In genomic region chr2:10446631-10447030, GRCh38 we compare ENCODE assay signal across 9 cellular contexts. TPM values are rescaled to one million over a fixed set of nuclear protein-coding genes. Genes with fewer than 3 reads are reported as not detected.
DNase-seq lines count a peak whose midpoint lies in the region; ATAC-seq and TF ChIP-seq lines count a peak whose summit lies in the region.
"Had no signal": no experiment of that assay in that cellular context is flagged by ENCODE, and none has a peak within 500 bp of the region (broad histone marks: within the 10 kb centered on the region; RNA-seq: fewer than 3 reads in every experiment).

No MANE protein-coding gene starts in this region.

- H3K36me3 ChIP-seq in A673 (ENCODE audit: insufficient read depth, low read length, poor library complexity, severe bottlenecking) (peaks cover 39% of the 10 kb centered on the region), HCT116 (ENCODE audit: control insufficient read depth in 1 of 2, insufficient read depth in 2 of 2, low read length in 2 of 2) (peaks cover 25 to 38% of the 10 kb centered on the region in 2 experiments)

- ATAC-seq in HCT116 (no peak), memory B cell (ENCODE audit: low read depth) (no peak)

- H3K9me3 ChIP-seq in A673 (ENCODE audit: low read depth, low read length, poor library complexity, severe bottlenecking) (no peaks in the 10 kb centered on the region), HCT116 (ENCODE audit: control insufficient read depth in 1 of 2, insufficient read depth in 1 of 2, low read depth in 1 of 2, low read length in 2 of 2) (no peaks in the 10 kb centered on the region)

- H3K4me1 Mint-ChIP-seq in activated naive CD8-positive, alpha-beta T cell treated with anti-CD3 and anti-CD28 coated beads for 36 hours, result peaks cover 61% of the 10 kb centered on the region
- peaks cover 19% of the 10 kb centered on the region for H3K4me1 Mint-ChIP-seq in memory B cell

- RAD21 ChIA-PET in HCT116 (lab: Charles Lee; ENCODE audit: low non-redundant PET in 1 of 2, low total read pairs in 2 of 2, uncharacterized antibody in 2 of 2, unreplicated experiment in 2 of 2), result no interaction called here

- no peak overlapping the region for H2AFZ ChIP-seq in HCT116 (ENCODE audit: low read depth, low read length, poor library complexity, severe bottlenecking)

- CTCF ChIA-PET in A673 (lab: Charles Lee), result interaction anchor here (0.9 to 2.8 kb wide), 2 partner anchors 12 to 16 kb away, joined by 3 to 10 read pairs; no protein-coding TSS in a partner anchor
- CTCF ChIA-PET in HCT116 (lab: Charles Lee), result interaction anchor here (1.7 to 2.5 kb wide), 3 partner anchors 12 to 38 kb away, joined by 4 to 12 read pairs (median 9); no protein-coding TSS in a partner anchor

- H3K79me2 ChIP-seq in HCT116 (ENCODE audit: insufficient read depth, low read length), result peaks cover 62% of the 10 kb centered on the region

- DNase-seq in A673 (ENCODE audit: low spot score) (no peak), HCT116 (ENCODE audit: low read depth, low spot score) (no peak), memory B cell (ENCODE audit: low spot score in 2 of 2) (no peak), GM10266 (ENCODE audit: extremely low spot score) (no peak), NCI-H226 (no peak), NCI-H82 (lab: John Stamatoyannopoulos, UW) (no peak), ecto neural progenitor cell (ENCODE audit: low spot score) (no peak)
- DNase-seq in activated naive CD8-positive, alpha-beta T cell treated with anti-CD3 and anti-CD28 coated beads for 36 hours, result no peak
- DNase-seq: effector memory CD4-positive, alpha-beta T cell had no signal

- H3K4me1 ChIP-seq in A673 (ENCODE audit: insufficient read depth, low read length, poor library complexity, severe bottlenecking) (peaks cover 21% of the 10 kb centered on the region), HCT116 (ENCODE audit: control insufficient read depth in 1 of 2, insufficient read depth in 2 of 2, low read length in 2 of 2) (peaks cover 7 to 35% of the 10 kb centered on the region in 2 experiments; a peak in 3 of 4 replicates)

- no peaks in the 10 kb centered on the region for H3K27me3 ChIP-seq in A673 (replicated peaks; ENCODE audit: insufficient read depth, low read depth, low read length, poor library complexity)
- no peaks in the 10 kb centered on the region for H3K27me3 ChIP-seq in HCT116 (ENCODE audit: insufficient read depth, low read length)

- no TSS peak for BruUV-seq in A673 (replicated peaks; lab: Mats Ljungman, UMichigan)
- BruUV-seq in HCT116 (replicated peaks; lab: Mats Ljungman, UMichigan), result no TSS peak

- H3K4me2 ChIP-seq in HCT116 (ENCODE audit: low read length), result peak overlapping the region; percentile 79

- TF ChIP-seq RAD21 in HCT116 (IDR thresholded peaks at IDR 0.05; ENCODE audit: low read depth), result no peak

- no peaks in the 10 kb centered on the region for H3K27me3 Mint-ChIP-seq in activated naive CD8-positive, alpha-beta T cell treated with anti-CD3 and anti-CD28 coated beads for 36 hours
- H3K27me3 Mint-ChIP-seq in memory B cell, result no peaks in the 10 kb centered on the region

- intact Hi-C loops in A673 (cut with micrococcal nuclease; ENCODE audit: unreplicated experiment) (loop anchor here (5.0 kb wide), 1 partner anchor 221 kb away; no protein-coding TSS in a partner anchor), HCT116 (cut with micrococcal nuclease) (no loop called here)

- H3K36me3 Mint-ChIP-seq in activated naive CD8-positive, alpha-beta T cell treated with anti-CD3 and anti-CD28 coated beads for 36 hours, result peaks cover 55% of the 10 kb centered on the region
- peaks cover 25% of the 10 kb centered on the region for H3K36me3 Mint-ChIP-seq in memory B cell

- H4K20me1 ChIP-seq in HCT116 (ENCODE audit: insufficient read depth), result peaks cover 9% of the 10 kb centered on the region; the same call in 1 of the 2 replicates

- TF ChIP-seq CTCF in A673 (conservative IDR thresholded peaks at IDR 0.05; ENCODE audit: low read depth, low read length), result no peak
- TF ChIP-seq CTCF in HCT116 (IDR thresholded peaks at IDR 0.05 in 2 of 3, conservative IDR thresholded peaks at IDR 0.05 in 1 of 3; ENCODE audit: borderline replicate concordance in 1 of 3, insufficient read depth in 1 of 3, low read depth in 2 of 3, low read length in 2 of 3), result no peak
- TF ChIP-seq CTCF in GM10266 (IDR thresholded peaks at IDR 0.05; ENCODE audit: control insufficient read depth, insufficient read depth, low read depth, missing control alignments), result no peak

- peak overlapping the region; percentile 93 for H3K27ac ChIP-seq in A673 (ENCODE audit: low read depth, low read length, poor library complexity, severe bottlenecking)
- H3K27ac ChIP-seq in HCT116 (ENCODE audit: low read depth, low read length), result no peak overlapping the region

- TF ChIP-seq POLR2A in HCT116 (IDR thresholded peaks at IDR 0.05; ENCODE audit: borderline replicate concordance, extremely low read depth, insufficient read depth, insufficient read length), result no peak

- peak overlapping the region; percentile 80 for H3K9ac ChIP-seq in HCT116 (ENCODE audit: low read length)

- no peaks in the 10 kb centered on the region for H3K9me3 Mint-ChIP-seq in activated naive CD8-positive, alpha-beta T cell treated with anti-CD3 and anti-CD28 coated beads for 36 hours
- H3K9me3 Mint-ChIP-seq in memory B cell, result no peaks in the 10 kb centered on the region

- peak overlapping the region; percentile 93 for H3K4me3 Mint-ChIP-seq in activated naive CD8-positive, alpha-beta T cell treated with anti-CD3 and anti-CD28 coated beads for 36 hours
- H3K4me3 Mint-ChIP-seq in memory B cell, result peak overlapping the region; percentile 80

- POLR2A ChIA-PET in A673 (lab: Charles Lee; ENCODE audit: low non-redundant PET), result interaction anchor here (0.7 kb wide), 1 partner anchor 366 kb away, joined by 5 read pairs; the partner anchor contains the start of gene PDIA6
- POLR2A ChIA-PET in HCT116 (lab: Charles Lee), result interaction anchor here (1.5 to 1.8 kb wide), 2 partner anchors 12 to 213 kb away, joined by 3 to 6 read pairs; no protein-coding TSS in a partner anchor

- H3K4me3 ChIP-seq in A673 (ENCODE audit: low read depth, low read length, poor library complexity, severe bottlenecking) (peak overlapping the region; percentile 62), HCT116 (replicated peaks in 1 of 2; ENCODE audit: low read depth in 1 of 2, low read length in 2 of 2) (peak overlapping the region; percentile 74 to 91)

- H3K27ac Mint-ChIP-seq in activated naive CD8-positive, alpha-beta T cell treated with anti-CD3 and anti-CD28 coated beads for 36 hours, result peak overlapping the region; percentile 70
- peak overlapping the region; percentile 90 for H3K27ac Mint-ChIP-seq in memory B cell

- no peaks in the 10 kb centered on the region for H3K9me2 ChIP-seq in HCT116 (ENCODE audit: insufficient read depth)

TF ChIP-seq in HCT116, 20 proteins besides CTCF, POLR2A, EP300 and RAD21:
- TF ChIP-seq ZFX (IDR thresholded peaks at IDR 0.05), result no peak
- no peak for TF ChIP-seq REST (IDR thresholded peaks at IDR 0.05; ENCODE audit: low read depth)
- TF ChIP-seq POLR2AphosphoS5 (IDR thresholded peaks at IDR 0.05; ENCODE audit: low read depth, low read length), result no peak
- TF ChIP-seq FOSL1 (IDR thresholded peaks at IDR 0.05; ENCODE audit: low read depth), result no peak
- TF ChIP-seq SRF (IDR thresholded peaks at IDR 0.05; ENCODE audit: low read depth), result no peak
- TF ChIP-seq ZNF274 (IDR thresholded peaks at IDR 0.05; ENCODE audit: low read depth, low read length), result no peak
- TF ChIP-seq CEBPB (IDR thresholded peaks at IDR 0.05; ENCODE audit: low read depth), result no peak
- no peak for TF ChIP-seq SP1 (IDR thresholded peaks at IDR 0.05; ENCODE audit: low read depth)
- TF ChIP-seq SIN3A (IDR thresholded peaks at IDR 0.05; ENCODE audit: low read depth), result no peak
- TF ChIP-seq CBX3 (IDR thresholded peaks at IDR 0.05; ENCODE audit: low read depth), result no peak
- no peak for TF ChIP-seq EGR1 (IDR thresholded peaks at IDR 0.05; ENCODE audit: low read depth)
- no peak for TF ChIP-seq YY1 (IDR thresholded peaks at IDR 0.05; ENCODE audit: extremely low read depth, insufficient replicate concordance, low read depth, low read length)
- no peak for TF ChIP-seq TCF7L2 (IDR thresholded peaks at IDR 0.05; ENCODE audit: borderline replicate concordance, extremely low read depth, insufficient read depth, insufficient read length)
- TF ChIP-seq ELF1 (IDR thresholded peaks at IDR 0.05; ENCODE audit: borderline replicate concordance, low read depth), result no peak
TF ChIP-seq in HCT116: peak in this region for 0.

RNA-seq across cellular contexts. Expression of gene ODC1, which starts 1.5 kb away (rescaled TPM):
- total RNA-seq in A673 (2021) (221 and 269 TPM in 2 replicates), HCT116 (2021; ENCODE audit: unreplicated experiment) (231 TPM)
- polyA plus RNA-seq in HCT116 (2012), result 178 and 235 TPM in 2 replicates
- total RNA-seq in activated naive CD8-positive, alpha-beta T cell treated with anti-CD3 and anti-CD28 coated beads for 36 hours, result 100 to 1,000 TPM; 357 to 367 TPM
